In the genomic region with DNA sequence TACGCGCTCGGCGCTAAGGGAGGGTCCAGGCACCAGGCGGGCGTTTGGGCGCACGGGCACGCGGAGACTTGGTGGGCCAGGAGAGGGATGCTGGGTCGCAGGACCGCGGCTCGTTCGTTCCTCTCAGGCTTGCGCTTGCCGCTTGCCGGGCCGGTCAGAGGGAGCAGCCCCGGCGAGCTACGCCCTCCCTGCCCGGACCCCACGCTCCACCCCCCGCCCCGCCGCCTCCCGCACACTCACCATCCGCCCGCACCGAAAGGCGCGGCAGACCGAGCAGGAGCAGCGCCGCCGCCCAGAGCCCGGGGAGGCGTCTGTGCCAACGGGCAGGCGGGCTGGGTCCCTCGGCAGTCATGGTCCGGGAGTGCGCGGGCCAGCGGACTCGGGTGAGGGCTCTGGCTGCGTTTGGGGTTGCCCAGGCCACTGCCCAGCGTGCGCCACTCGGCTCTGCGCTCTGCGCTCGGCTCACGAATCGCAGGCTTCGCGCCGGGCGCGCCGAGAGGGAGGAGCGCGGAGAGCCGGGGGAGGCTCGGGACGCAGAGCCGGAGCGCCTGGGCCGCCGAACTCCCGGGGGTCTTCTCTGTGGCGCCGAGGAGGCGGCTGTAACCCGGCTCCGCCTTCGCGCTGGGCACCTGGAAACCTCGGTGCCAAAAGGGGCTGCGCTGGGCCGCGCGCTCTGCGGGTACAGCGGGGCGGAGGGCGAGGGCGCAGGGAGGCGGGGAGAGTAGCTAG, we compare ENCODE assay signal across 8 cellular contexts. TPM values are rescaled to one million over a fixed set of nuclear protein-coding genes. Genes with fewer than 3 reads are reported as not detected.
DNase-seq lines count a peak whose midpoint lies in the region; ATAC-seq and TF ChIP-seq lines count a peak whose summit lies in the region.

SUSD5 (minus strand) TSS at position 365 of the 729 bp plus-strand sequence; CDS start at position 352, 13 bp downstream.

- no peaks in the 10 kb centered on the region for H3K4me1 ChIP-seq in mesodermal cell (ENCODE audit: control insufficient read depth, insufficient read depth, low read length, poor library complexity, severe bottlenecking)

- CTCF ChIA-PET in BJ (lab: Yijun Ruan, JAX), result interaction anchor here (1.1 to 1.9 kb wide), 3 partner anchors 11 to 154 kb away, joined by 3 to 5 read pairs (median 4); no protein-coding TSS in a partner anchor

- TF ChIP-seq CTCF in BJ (IDR thresholded peaks at IDR 0.05; ENCODE audit: insufficient read depth, low read depth, low read length) (no peak), LNCaP clone FGC (IDR thresholded peaks at IDR 0.05; ENCODE audit: control insufficient read depth, extremely low read depth, insufficient read depth) (no peak)

- H3K36me3 ChIP-seq in BJ (ENCODE audit: control insufficient read depth, insufficient read depth, low read length) (no peaks in the 10 kb centered on the region), mesodermal cell (ENCODE audit: control insufficient read depth, insufficient read depth, low read length) (no peaks in the 10 kb centered on the region)

- H3K9me3 ChIP-seq in mesodermal cell (ENCODE audit: control insufficient read depth, low read length), result no peaks in the 10 kb centered on the region

- H3K4me3 ChIP-seq in BJ (ENCODE audit: low read depth, low read length) (peak within 1 kb of the TSS; percentile 59), LNCaP clone FGC (ENCODE audit: low read depth, low read length) (peak within 1 kb of the TSS; percentile 18; the same call in 1 of the 2 replicates), mesodermal cell (ENCODE audit: extremely low read depth, insufficient read depth, low read length, poor library complexity, severe bottlenecking) (peak within 1 kb of the TSS; percentile 55)

- no peak for ATAC-seq in GM18519 (IDR thresholded peaks at IDR 0.05; ENCODE audit: low FRiP score, unreplicated experiment)
- no peak for ATAC-seq in GM18861 (IDR thresholded peaks at IDR 0.05; ENCODE audit: unreplicated experiment)

- POLR2A ChIA-PET in BJ (lab: Charles Lee), result no interaction called here

- no peak within 1 kb of the TSS for H3K27ac ChIP-seq in mesodermal cell (ENCODE audit: low read depth, low read length, severe bottlenecking)

- peaks cover 16% of the 10 kb centered on the region for H3K27me3 ChIP-seq in BJ (ENCODE audit: control insufficient read depth, insufficient read depth, low read length)

- WGBS in mesodermal cell (ENCODE audit: insufficient coverage in 2 of 2), 2 experiments, result 1% methylated on average over 52 to 54 of the region's 90 CpGs

- no peak for DNase-seq in BJ (ENCODE audit: low read depth)
- DNase-seq in LNCaP clone FGC (ENCODE audit: low read depth), result no peak
- DNase-seq in dermis microvascular lymphatic vessel endothelial cell (ENCODE audit: low read depth in 2 of 2), result peak; percentile 20 to 73
- DNase-seq in CD1c-positive myeloid dendritic cell (ENCODE audit: extremely low spot score), result no peak
- no peak for DNase-seq in stimulated activated CD8-positive, alpha-beta memory T cell treated with anti-CD3 and anti-CD28 coated beads, Interleukin-4, amount 100 ng/mL, for 48 hours

RNA-seq across cellular contexts. Expression of gene SUSD5, which starts in this region (rescaled TPM):
- 1.4 and 2.5 TPM in 2 replicates for polyA plus RNA-seq in BJ (2011; rRNA removed)
- polyA minus RNA-seq in BJ (2011; rRNA and poly(A)+ RNA removed), result 0.76 and 1.2 TPM in 2 replicates
- total RNA-seq in dermis microvascular lymphatic vessel endothelial cell, result 0.63 and 1.7 TPM in 2 replicates
- 3.4 TPM for polyA plus RNA-seq in mesodermal cell (2013, experiment 1 of 2)
- 4.0 TPM for polyA plus RNA-seq in mesodermal cell (2013, experiment 2 of 2)

Comparison
In these comparisons a context has a peak if more than half of its experiments do, and no peak if none do; other contexts are left out.
1. DNase-seq: peak in dermis microvascular lymphatic vessel endothelial cell (2 of 2); none in BJ (single experiment), LNCaP clone FGC (single experiment), CD1c-positive myeloid dendritic cell (single experiment) and stimulated activated CD8-positive, alpha-beta memory T cell treated with anti-CD3 and anti-CD28 coated beads, Interleukin-4, amount 100 ng/mL, for 48 hours (single experiment).
2. Peak in every context shown above with its lines, with median percentiles within 50 percentile points of each other: H3K4me3 ChIP-seq.